In the genomic region with DNA sequence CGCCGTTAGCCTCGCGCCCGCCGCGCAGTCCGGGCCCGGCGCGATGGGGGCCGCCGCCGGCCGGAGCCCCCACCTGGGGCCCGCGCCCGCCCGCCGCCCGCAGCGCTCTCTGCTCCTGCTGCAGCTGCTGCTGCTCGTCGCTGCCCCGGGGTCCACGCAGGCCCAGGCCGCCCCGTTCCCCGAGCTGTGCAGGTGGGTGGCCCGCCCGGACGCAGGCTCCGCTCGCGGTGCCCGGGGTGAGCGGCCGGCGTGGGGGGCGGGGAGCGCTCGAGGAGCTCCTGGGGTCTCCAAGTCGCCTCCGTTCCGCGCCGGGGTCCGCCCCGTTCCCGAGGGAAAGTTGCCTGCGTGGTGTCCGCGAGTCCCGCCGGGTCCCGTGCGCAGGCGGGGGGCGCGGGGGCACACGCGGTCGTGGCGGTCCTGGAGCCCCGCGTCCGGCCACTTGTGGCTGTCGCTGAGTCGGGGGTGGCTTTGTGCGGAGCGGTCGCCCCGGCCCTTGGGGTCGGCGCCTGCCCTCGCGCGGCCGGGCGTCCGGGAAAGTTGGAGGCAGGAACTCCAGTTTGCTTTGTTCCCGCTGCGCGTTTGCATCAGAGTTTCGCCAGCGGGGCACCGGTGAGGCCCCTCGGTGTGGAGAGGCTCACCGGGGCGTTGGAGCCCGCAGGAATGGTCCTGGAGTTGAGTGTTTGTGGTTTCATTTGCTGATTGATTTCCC, we compare ENCODE assay signal across 8 cellular contexts. TPM values are rescaled to one million over a fixed set of nuclear protein-coding genes. Genes with fewer than 3 reads are reported as not detected.
DNase-seq lines count a peak whose midpoint lies in the region; ATAC-seq and TF ChIP-seq lines count a peak whose summit lies in the region.

No MANE protein-coding gene starts in this region.

- no peaks in the 10 kb centered on the region for H3K27me3 Mint-ChIP-seq in activated CD4-positive, alpha-beta memory T cell treated with anti-CD3 and anti-CD28 coated beads for 36 hours
- H3K27me3 Mint-ChIP-seq in natural killer cell (ENCODE audit: low read depth in 2 of 2): no peaks in the 10 kb centered on the region

- peaks cover 5% of the 10 kb centered on the region for H3K36me3 Mint-ChIP-seq in activated CD4-positive, alpha-beta memory T cell treated with anti-CD3 and anti-CD28 coated beads for 36 hours
- no peaks in the 10 kb centered on the region for H3K36me3 Mint-ChIP-seq in natural killer cell

- no peaks in the 10 kb centered on the region for H3K9me3 Mint-ChIP-seq in activated CD4-positive, alpha-beta memory T cell treated with anti-CD3 and anti-CD28 coated beads for 36 hours
- H3K9me3 Mint-ChIP-seq in natural killer cell: no peaks in the 10 kb centered on the region

- peak overlapping the region; percentile 92 for H3K4me3 Mint-ChIP-seq in activated CD4-positive, alpha-beta memory T cell treated with anti-CD3 and anti-CD28 coated beads for 36 hours
- peak overlapping the region; percentile 96 for H3K4me3 Mint-ChIP-seq in natural killer cell

- H3K27ac ChIP-seq in epithelial cell of prostate: peak overlapping the region; percentile 97

- DNase-seq in D341Med (ENCODE audit: low spot score) (peak; percentile 63), HK-2 (ENCODE audit: unreplicated experiment) (peak; percentile 57), epithelial cell of prostate (ENCODE audit: low read depth, low spot score) (no peak), natural killer cell (peak; percentile 51), NCI-H524 treated with DMSO at 0.1 percent for 48 hours (lab: John Stamatoyannopoulos, UW) (no peak), NCI-H510A treated with DMSO at 0.1 percent for 48 hours (lab: John Stamatoyannopoulos, UW) (no peak)
- peak; percentile 38 for DNase-seq in activated CD4-positive, alpha-beta memory T cell treated with anti-CD3 and anti-CD28 coated beads for 36 hours

- H3K27ac Mint-ChIP-seq in activated CD4-positive, alpha-beta memory T cell treated with anti-CD3 and anti-CD28 coated beads for 36 hours: peak overlapping the region; percentile 92
- peak overlapping the region; percentile 94 to 99 for H3K27ac Mint-ChIP-seq in natural killer cell

- intact Hi-C loops in activated CD4-positive, alpha-beta memory T cell treated with anti-CD3 and anti-CD28 coated beads for 36 hours (cut with micrococcal nuclease): loop anchor here (1.0 kb wide), 1 partner anchor 242 kb away; a partner anchor contains a TSS
- intact Hi-C loops in natural killer cell (cut with micrococcal nuclease): no loop called here

- ATAC-seq in GM21390 (IDR thresholded peaks at IDR 0.05; ENCODE audit: unreplicated experiment) (peak; percentile 28), natural killer cell (peak; percentile 36 to 63 (median 54))

- POLR2A ChIA-PET in activated CD4-positive, alpha-beta memory T cell treated with anti-CD3 and anti-CD28 coated beads for 36 hours (lab: Charles Lee): interaction anchor here (0.6 to 1.9 kb wide), 6 partner anchors 8 to 47 kb away, joined by 3 to 8 read pairs (median 6); no protein-coding TSS in a partner anchor

- CTCF ChIA-PET in activated CD4-positive, alpha-beta memory T cell treated with anti-CD3 and anti-CD28 coated beads for 36 hours (lab: Charles Lee): interaction anchor here (0.6 to 1.4 kb wide), 3 partner anchors 12 to 67 kb away, joined by 3 to 4 read pairs (median 4); no protein-coding TSS in a partner anchor

- H3K4me1 Mint-ChIP-seq in activated CD4-positive, alpha-beta memory T cell treated with anti-CD3 and anti-CD28 coated beads for 36 hours (ENCODE audit: low read depth): peaks cover 47% of the 10 kb centered on the region
- H3K4me1 Mint-ChIP-seq in natural killer cell: peaks cover 41 to 43% of the 10 kb centered on the region in 2 donors

- TF ChIP-seq CTCF in natural killer cell (IDR thresholded peaks at IDR 0.05): no peak

RNA-seq across cellular contexts. Expression of a gene that starts 0.5 kb away (rescaled TPM):
- 10 to 100 TPM; 73.5 to 75.5 TPM for total RNA-seq in activated CD4-positive, alpha-beta memory T cell treated with anti-CD3 and anti-CD28 coated beads for 36 hours
- 100 to 1,000 TPM; 208 to 282 (median 253) TPM for total RNA-seq in natural killer cell

Comparison
In these comparisons a context has a peak if more than half of its experiments do, and no peak if none do; other contexts are left out.
1. DNase-seq: peak in D341Med (single experiment), HK-2 (single experiment), activated CD4-positive, alpha-beta memory T cell treated with anti-CD3 and anti-CD28 coated beads for 36 hours (single experiment) and natural killer cell (single experiment); none in epithelial cell of prostate (single experiment), NCI-H524 treated with DMSO at 0.1 percent for 48 hours (single experiment) and NCI-H510A treated with DMSO at 0.1 percent for 48 hours (single experiment).